In the genomic region with DNA sequence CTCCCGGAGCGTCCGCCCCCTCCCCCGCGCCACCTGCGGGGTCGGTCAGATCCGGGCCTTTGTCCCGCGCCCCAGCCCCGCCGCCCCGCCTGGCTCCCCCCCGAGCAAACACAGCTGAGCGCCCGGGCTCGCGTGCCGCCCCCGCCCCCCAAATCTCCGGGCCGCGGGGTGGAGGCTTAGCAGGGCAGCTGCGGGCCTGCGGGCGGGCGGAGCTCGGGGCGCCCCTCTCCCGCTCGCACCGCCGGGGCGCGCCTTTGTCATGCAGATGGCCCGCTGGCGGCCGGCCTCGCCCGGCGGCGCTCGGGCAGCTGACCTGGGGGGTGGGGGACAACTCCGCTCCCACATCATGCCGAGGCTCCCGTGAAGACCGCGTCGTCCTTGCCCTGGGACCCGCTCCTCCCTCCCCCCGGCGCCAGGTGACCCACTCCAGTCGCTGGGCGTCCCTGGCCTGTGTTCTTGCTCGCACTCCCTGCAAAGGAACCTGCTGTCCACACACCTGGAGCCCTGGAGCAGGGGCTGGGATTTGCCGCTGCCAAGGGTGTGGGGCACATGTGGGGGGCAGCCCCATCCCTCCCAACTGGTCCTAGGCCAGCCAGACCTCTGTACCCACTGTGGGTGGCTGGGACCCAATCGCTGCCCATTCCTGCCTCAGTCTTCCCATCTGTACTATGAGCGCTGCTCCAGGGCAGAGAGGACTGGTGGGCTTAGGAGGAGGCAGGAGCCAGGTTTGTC, we compare ENCODE assay signal across 10 cellular contexts. TPM values are rescaled to one million over a fixed set of nuclear protein-coding genes. Genes with fewer than 3 reads are reported as not detected.
DNase-seq lines count a peak whose midpoint lies in the region; ATAC-seq, FAIRE-seq and TF ChIP-seq lines count a peak whose summit lies in the region.
"Had no signal": no experiment of that assay in that cellular context is flagged by ENCODE, and none has a peak within 500 bp of the region (broad histone marks: within the 10 kb centered on the region; RNA-seq: fewer than 3 reads in every experiment).

No MANE protein-coding gene starts in this region.

- peaks cover 32 to 44% of the 10 kb centered on the region in 2 donors for H3K27me3 Mint-ChIP-seq in CD4-positive, alpha-beta memory T cell

- no peak overlapping the region for H2AFZ ChIP-seq in endothelial cell of umbilical vein (ENCODE audit: low read depth, low read length)

- DNase-seq in COR-L47 (lab: John Stamatoyannopoulos, UW) (peak; percentile 55), NB4 (ENCODE audit: low read depth) (peak; percentile 35), endothelial cell of umbilical vein (ENCODE audit: low read depth, low spot score) (no peak), pancreas (peak in 3 of 6 donors; percentile 24 to 76 (median 75)), RKO (ENCODE audit: low spot score) (no peak), SHP77 treated with DMSO at 0.1 percent for 48 hours (lab: John Stamatoyannopoulos, UW) (no peak)
- DNase-seq in CD4-positive, alpha-beta memory T cell: no peak
- DNase-seq: activated CD4-positive, alpha-beta T cell treated with anti-CD3 and anti-CD28 coated beads, Interleukin-2, amount 50 U/mL, for 4 hours had no signal

- CTCF ChIA-PET in endothelial cell of umbilical vein (lab: Charles Lee): interaction anchor here (0.8 to 2.9 kb wide), 5 partner anchors 50 to 151 kb away, joined by 3 to 10 read pairs (median 6); no protein-coding TSS in a partner anchor
- CTCF ChIA-PET in CD4-positive, alpha-beta memory T cell (lab: Charles Lee; ENCODE audit: partially characterized antibody): no interaction called here

- no peaks in the 10 kb centered on the region for H3K9me3 Mint-ChIP-seq in CD4-positive, alpha-beta memory T cell

- no peak for TF ChIP-seq POLR2A in NB4 (IDR thresholded peaks at IDR 0.05; ENCODE audit: extremely low read depth, insufficient read length)
- no peak for TF ChIP-seq POLR2A in endothelial cell of umbilical vein (IDR thresholded peaks at IDR 0.05; ENCODE audit: low read depth, low read length)

- intact Hi-C loops in endothelial cell of umbilical vein (cut with micrococcal nuclease): no loop called here
- intact Hi-C loops in pancreas (cut with DNase I): no loop called here
- intact Hi-C loops in CD4-positive, alpha-beta memory T cell (cut with micrococcal nuclease): no loop called here

- H3K4me1 ChIP-seq in endothelial cell of umbilical vein (ENCODE audit: control insufficient read depth, extremely low read depth, insufficient read depth, low read length) (no peaks in the 10 kb centered on the region), pancreas (peaks cover 0 to 17% (median 12%) of the 10 kb centered on the region in 3 donors)
- no peaks in the 10 kb centered on the region for H3K4me1 ChIP-seq in CD4-positive, alpha-beta memory T cell (ENCODE audit: insufficient read depth, low read length)

- H3K36me3 ChIP-seq in endothelial cell of umbilical vein (ENCODE audit: control insufficient read depth in 2 of 2, extremely low read depth in 1 of 2, insufficient read depth in 2 of 2, low read length in 2 of 2) (no peaks in the 10 kb centered on the region), pancreas (no peaks in the 10 kb centered on the region)
- no peaks in the 10 kb centered on the region for H3K36me3 ChIP-seq in CD4-positive, alpha-beta memory T cell (ENCODE audit: insufficient read depth, low read length)

- POLR2A ChIA-PET in endothelial cell of umbilical vein (lab: Charles Lee): no interaction called here
- POLR2A ChIA-PET in CD4-positive, alpha-beta memory T cell (lab: Charles Lee; ENCODE audit: partially characterized antibody): no interaction called here

- BruUV-seq in endothelial cell of umbilical vein (replicated peaks; lab: Mats Ljungman, UMichigan): no TSS peak

- H4K20me1 ChIP-seq in endothelial cell of umbilical vein (replicated peaks; ENCODE audit: control insufficient read depth, extremely low read depth, insufficient read depth, low read length): no peaks in the 10 kb centered on the region

- peaks cover 7 to 12% (median 11%) of the 10 kb centered on the region in 4 donors for H3K4me1 Mint-ChIP-seq in CD4-positive, alpha-beta memory T cell

- H3K9me3 ChIP-seq in endothelial cell of umbilical vein (replicated peaks; ENCODE audit: control insufficient read depth, insufficient read depth, low read length) (no peaks in the 10 kb centered on the region), pancreas (no peaks in the 10 kb centered on the region)
- H3K9me3 ChIP-seq in CD4-positive, alpha-beta memory T cell (ENCODE audit: control insufficient read depth in 1 of 2, low read length in 2 of 2): no peaks in the 10 kb centered on the region

- WGBS in pancreas, 2 donors: 8 to 14% methylated on average over 25 to 58 of the region's 58 CpGs

- no peaks in the 10 kb centered on the region for H3K9me1 ChIP-seq in endothelial cell of umbilical vein (replicated peaks; ENCODE audit: control insufficient read depth, extremely low read depth, insufficient read depth, low read length)

- no peak for TF ChIP-seq CTCF in NB4 (IDR thresholded peaks at IDR 0.05; ENCODE audit: low read depth, low read length)
- no peak for TF ChIP-seq CTCF in endothelial cell of umbilical vein (IDR thresholded peaks at IDR 0.05; ENCODE audit: extremely low read depth in 1 of 2, insufficient read depth in 1 of 2, low read depth in 1 of 2, low read length in 2 of 2)
- no peak for TF ChIP-seq CTCF in pancreas (IDR thresholded peaks at IDR 0.05)

- H3K27ac ChIP-seq in endothelial cell of umbilical vein (ENCODE audit: insufficient read depth, low read depth, low read length) (no peak overlapping the region), pancreas (no peak overlapping the region)
- H3K27ac ChIP-seq in CD4-positive, alpha-beta memory T cell (ENCODE audit: low read depth, low read length): no peak overlapping the region

- peaks cover 0 to 6% of the 10 kb centered on the region in 2 donors for H3K36me3 Mint-ChIP-seq in CD4-positive, alpha-beta memory T cell

- H3K9ac ChIP-seq in endothelial cell of umbilical vein (replicated peaks; ENCODE audit: extremely low read depth, insufficient read depth, low read length): no peak overlapping the region

- no peak overlapping the region for H3K27ac Mint-ChIP-seq in CD4-positive, alpha-beta memory T cell

- dilution Hi-C loops in endothelial cell of umbilical vein (cut with MboI; ENCODE audit: extremely low pct_ligation_motif_present, low sequenced_read_pairs): loop anchor here (25.0 kb wide), 1 partner anchor 154 kb away; no protein-coding TSS in a partner anchor

- no peak overlapping the region for H3K4me2 ChIP-seq in endothelial cell of umbilical vein (ENCODE audit: insufficient read depth, low read length)

- ATAC-seq in pancreas (peak; percentile 24 to 65 (median 41)), HG02870 (IDR thresholded peaks at IDR 0.05; ENCODE audit: unreplicated experiment) (no peak)

- H3K27me3 ChIP-seq in endothelial cell of umbilical vein (ENCODE audit: control insufficient read depth in 2 of 2, insufficient read depth in 2 of 2, low read length in 2 of 2): peaks cover 29 to 34% of the 10 kb centered on the region in 2 experiments
- no peaks in the 10 kb centered on the region for H3K27me3 ChIP-seq in pancreas
- peaks cover 4% of the 10 kb centered on the region for H3K27me3 ChIP-seq in CD4-positive, alpha-beta memory T cell (ENCODE audit: insufficient read depth, low read length)

- no peak for FAIRE-seq in endothelial cell of umbilical vein (lab: Jason Lieb, UNC)
- no peak for FAIRE-seq in pancreas (lab: Jason Lieb, UNC)

- peak overlapping the region in 1 of 8 donors; percentile 26 for H3K4me3 Mint-ChIP-seq in CD4-positive, alpha-beta memory T cell

- H3K4me3 ChIP-seq in NB4 (ENCODE audit: low read depth, low read length): no peak overlapping the region
- H3K4me3 ChIP-seq in endothelial cell of umbilical vein (replicated peaks in 1 of 3; ENCODE audit: insufficient read depth in 1 of 3, low read depth in 1 of 3, low read length in 3 of 3): peak overlapping the region in 1 of 3 experiments; percentile 11
- peak overlapping the region; percentile 7 to 51 (median 24) for H3K4me3 ChIP-seq in pancreas
- H3K4me3 ChIP-seq in CD4-positive, alpha-beta memory T cell (ENCODE audit: low read length in 2 of 2): no peak overlapping the region

- H3K79me2 ChIP-seq in endothelial cell of umbilical vein (ENCODE audit: control insufficient read depth, insufficient read depth, low read length): no peaks in the 10 kb centered on the region

TF ChIP-seq in endothelial cell of umbilical vein, 7 proteins besides CTCF, POLR2A, EP300 and RAD21:
- TF ChIP-seq JUN (IDR thresholded peaks at IDR 0.05; ENCODE audit: borderline replicate concordance, insufficient read depth, insufficient read length, low read depth) (no peak), EZH2 (IDR thresholded peaks at IDR 0.05; ENCODE audit: borderline replicate concordance, low read depth, low read length, severe bottlenecking) (peak; percentile 72)

RNA-seq across cellular contexts. Expression of gene DNAJB8, which starts 33.6 kb away (rescaled TPM):
- total RNA-seq in endothelial cell of umbilical vein: not detected in 2 replicates
- polyA plus RNA-seq in endothelial cell of umbilical vein: not detected in 2 replicates
- not detected in 2 replicates for polyA plus RNA-seq in endothelial cell of umbilical vein (2011; cell fraction: cytosol; rRNA removed)
- polyA plus RNA-seq in endothelial cell of umbilical vein (2011; cell fraction: nucleus; rRNA removed): not detected in 2 replicates
- polyA plus RNA-seq in endothelial cell of umbilical vein (2012): not detected in 2 replicates
- polyA minus RNA-seq in endothelial cell of umbilical vein: not detected in 2 replicates
- not detected for polyA minus RNA-seq in endothelial cell of umbilical vein (2011; cell fraction: cytosol; rRNA and poly(A)+ RNA removed)
- not detected in 2 replicates for polyA minus RNA-seq in endothelial cell of umbilical vein (2011; cell fraction: nucleus; rRNA and poly(A)+ RNA removed)
- total RNA-seq in pancreas: not detected
- polyA plus RNA-seq in pancreas: not detected
- total RNA-seq in CD4-positive, alpha-beta memory T cell: not detected
- not detected for polyA plus RNA-seq in CD4-positive, alpha-beta memory T cell
- total RNA-seq: dermis microvascular lymphatic vessel endothelial cell had no signal

RNA-seq across cellular contexts. Expression of gene GATA2, which starts 59.9 kb away (rescaled TPM):
- 62.2 and 63.9 TPM in 2 replicates for total RNA-seq in endothelial cell of umbilical vein
- 28.8 and 35.6 TPM in 2 replicates for polyA plus RNA-seq in endothelial cell of umbilical vein
- polyA plus RNA-seq in endothelial cell of umbilical vein (2011; cell fraction: cytosol; rRNA removed): 25.9 and 36.8 TPM in 2 replicates
- polyA plus RNA-seq in endothelial cell of umbilical vein (2011; cell fraction: nucleus; rRNA removed): 30.1 and 31.5 TPM in 2 replicates
- 33.0 and 37.6 TPM in 2 replicates for polyA plus RNA-seq in endothelial cell of umbilical vein (2012)
- 17.3 and 17.5 TPM in 2 replicates for polyA minus RNA-seq in endothelial cell of umbilical vein
- 58.1 TPM for polyA minus RNA-seq in endothelial cell of umbilical vein (2011; cell fraction: cytosol; rRNA and poly(A)+ RNA removed)
- 9.7 and 17.3 TPM in 2 replicates for polyA minus RNA-seq in endothelial cell of umbilical vein (2011; cell fraction: nucleus; rRNA and poly(A)+ RNA removed)
- 10 to 100 TPM in 5 of 6 donors, 1 to 10 TPM in 1; 6.2 to 17.1 (median 11.1) TPM for total RNA-seq in pancreas
- polyA plus RNA-seq in pancreas: 10 to 100 TPM in 1 of 2 donors, 1 to 10 TPM in 1; 7.3 to 15.8 TPM
- not detected for total RNA-seq in CD4-positive, alpha-beta memory T cell
- not detected for polyA plus RNA-seq in CD4-positive, alpha-beta memory T cell

Comparison
In these comparisons a context has a peak if more than half of its experiments do, and no peak if none do; other contexts are left out.
1. DNase-seq: peak in COR-L47 (single experiment) and NB4 (single experiment); none in endothelial cell of umbilical vein (single experiment), CD4-positive, alpha-beta memory T cell (0 of 5), RKO (single experiment) and SHP77 treated with DMSO at 0.1 percent for 48 hours (single experiment).
2. H3K4me3 ChIP-seq: peak in pancreas (4 of 4); none in NB4 (single experiment) and CD4-positive, alpha-beta memory T cell (0 of 2).
3. RNA of gene GATA2, which starts 59.9 kb away (total RNA-seq): 62.2 to 63.9 TPM in endothelial cell of umbilical vein and 6.2 to 17.1 TPM in pancreas; not detected in CD4-positive, alpha-beta memory T cell; every median in the first group is over 4 times any median in the second.